Comparison of ENCODE assay signal across 22 cellular contexts in genomic region chr3:70233812-70234211, GRCh38.
"Had no signal": no experiment of that assay in that cellular context is flagged by ENCODE, and none has a peak within 500 bp of the region (broad histone marks: within the 10 kb centered on the region; RNA-seq: fewer than 3 reads in every experiment).

No MANE protein-coding gene starts in this region.

- H3K27ac ChIP-seq: coronary artery, dorsolateral prefrontal cortex, esophagus muscularis mucosa, gastrocnemius medialis, heart right ventricle, left lung, lower lobe of right lung had no signal

- H3K4me3 ChIP-seq: coronary artery, dorsolateral prefrontal cortex, esophagus muscularis mucosa, gastrocnemius medialis, heart right ventricle, left lung, lower lobe of right lung, mucosa of descending colon had no signal

- H3K36me3 ChIP-seq: esophagus muscularis mucosa, gastrocnemius medialis, heart right ventricle, left lung, lower lobe of right lung had no signal

- H3K27me3 ChIP-seq: esophagus muscularis mucosa, gastrocnemius medialis, heart right ventricle, left lung had no signal

- H3K4me1 ChIP-seq: esophagus muscularis mucosa, gastrocnemius medialis, heart right ventricle, left lung, lower lobe of right lung had no signal

- FAIRE-seq: colon, islet of Langerhans, keratinocyte had no signal

- H3K9me3 ChIP-seq: esophagus muscularis mucosa, gastrocnemius medialis, heart right ventricle, left lung, lower lobe of right lung, mucosa of descending colon had no signal

- DNase-seq: dermis blood vessel endothelial cell; dorsolateral prefrontal cortex; effector CD4-positive, alpha-beta T cell; effector memory CD4-positive, alpha-beta T cell; foreskin fibroblast; foreskin melanocyte; gastrocnemius medialis; glutamatergic neuron; heart right ventricle; hippocampal formation; left cardiac atrium; left lung; left ventricle myocardium superior; lower lobe of right lung; mesenchymal stem cell; mucosa of descending colon; naive B cell had no signal

- ATAC-seq: gastrocnemius medialis, heart right ventricle, left cardiac atrium, left lung, left ventricle myocardium superior, lower lobe of right lung, mucosa of descending colon had no signal
